ENCODE assay signal across 15 cellular contexts in genomic region chr2:215772634-215773563, GRCh38.
DNase-seq lines count a peak whose midpoint lies in the region; ATAC-seq and TF ChIP-seq lines count a peak whose summit lies in the region.
"Had no signal": no experiment of that assay in that cellular context is flagged by ENCODE, and none has a peak within 500 bp of the region (broad histone marks: within the 10 kb centered on the region; RNA-seq: fewer than 3 reads in every experiment).

No MANE protein-coding gene starts in this region.

- no peak overlapping the region for H3K27ac ChIP-seq in mesendoderm (ENCODE audit: low read depth, low read length)
- H3K27ac ChIP-seq in tibial artery, result peak overlapping the region; percentile 20 to 55
- H3K27ac ChIP-seq: RWPE1 had no signal

- peaks cover 14% of the 10 kb centered on the region for H3K4me1 Mint-ChIP-seq in activated T-cell treated with anti-CD3 and anti-CD28 coated beads, Interleukin-2, amount 50 U/mL, for 72 hours (ENCODE audit: low read depth)
- H3K4me1 Mint-ChIP-seq: stimulated activated naive B cell treated with anti-CD40 and anti-IgM and Interleukin-4, amounts not matched to agents 10 μg/mL and 1 μg/mL and 100 μg/mL, for 72 hours had no signal

- H3K4me3 ChIP-seq in astrocyte of the spinal cord (ENCODE audit: low read depth, low read length) (no peak overlapping the region), mesendoderm (ENCODE audit: low read length) (no peak overlapping the region), tibial artery (no peak overlapping the region)

- no peaks in the 10 kb centered on the region for H3K27me3 ChIP-seq in mesendoderm (ENCODE audit: insufficient read depth, low read length, poor library complexity)
- H3K27me3 ChIP-seq in tibial artery, result no peaks in the 10 kb centered on the region

- no peak overlapping the region for H2BK15ac ChIP-seq in mesendoderm (replicated peaks; ENCODE audit: low read depth)

- H3K4ac ChIP-seq in mesendoderm (ENCODE audit: low read depth, low read length), result no peak overlapping the region

- no peak overlapping the region for H3K4me3 Mint-ChIP-seq in activated T-cell treated with anti-CD3 and anti-CD28 coated beads, Interleukin-2, amount 50 U/mL, for 72 hours
- H3K4me3 Mint-ChIP-seq: stimulated activated naive B cell treated with anti-CD40 and anti-IgM and Interleukin-4, amounts not matched to agents 10 μg/mL and 1 μg/mL and 100 μg/mL, for 72 hours had no signal

- H4K8ac ChIP-seq in mesendoderm (ENCODE audit: low read depth, low read length), result no peak overlapping the region

- in situ Hi-C loops in astrocyte of the spinal cord (cut with HindIII; ENCODE audit: low sequenced_read_pairs), result no loop called here

- peak overlapping the region; percentile 76 for H2AK5ac ChIP-seq in mesendoderm (ENCODE audit: low read length)

- peak overlapping the region; percentile 85 for H3K18ac ChIP-seq in mesendoderm (ENCODE audit: low read length)

- no peaks in the 10 kb centered on the region for H3K79me2 ChIP-seq in mesendoderm (ENCODE audit: control insufficient read depth, insufficient read depth, low read length)

- no peak overlapping the region for H3K23ac ChIP-seq in mesendoderm (ENCODE audit: low read length)

- H3K9me3 Mint-ChIP-seq in activated T-cell treated with anti-CD3 and anti-CD28 coated beads, Interleukin-2, amount 50 U/mL, for 72 hours, result no peaks in the 10 kb centered on the region
- H3K9me3 Mint-ChIP-seq: stimulated activated naive B cell treated with anti-CD40 and anti-IgM and Interleukin-4, amounts not matched to agents 10 μg/mL and 1 μg/mL and 100 μg/mL, for 72 hours had no signal

- H3K9ac ChIP-seq in mesendoderm (ENCODE audit: low read length), result no peak overlapping the region

- peak overlapping the region; percentile 74 for H3K56ac ChIP-seq in mesendoderm (ENCODE audit: low read length)

- H3K36me3 Mint-ChIP-seq in activated T-cell treated with anti-CD3 and anti-CD28 coated beads, Interleukin-2, amount 50 U/mL, for 72 hours (ENCODE audit: insufficient read depth in 2 of 2), result peaks cover 0 to 2% of the 10 kb centered on the region in 2 donors
- H3K36me3 Mint-ChIP-seq: stimulated activated naive B cell treated with anti-CD40 and anti-IgM and Interleukin-4, amounts not matched to agents 10 μg/mL and 1 μg/mL and 100 μg/mL, for 72 hours had no signal

- intact Hi-C loops in tibial artery (cut with DNase I; ENCODE audit: low total_unique reads), result no loop called here

- no CpG with 5 or more reads among the region's 5 CpGs for WGBS in mesendoderm (ENCODE audit: extremely low coverage, insufficient coverage, low lambda C conversion rate)

- H3K4me1 ChIP-seq in mesendoderm (ENCODE audit: control insufficient read depth, low read depth, low read length) (peaks cover 11% of the 10 kb centered on the region), tibial artery (peaks cover 0 to 41% (median 20%) of the 10 kb centered on the region in 4 donors)

- H3K36me3 ChIP-seq in mesendoderm (ENCODE audit: control insufficient read depth, insufficient read depth, low read length) (no peaks in the 10 kb centered on the region), tibial artery (no peaks in the 10 kb centered on the region)

- H4K5ac ChIP-seq in mesendoderm (ENCODE audit: low read length), result peak overlapping the region; percentile 59

- no peak for DNase-seq in activated T-cell treated with anti-CD3 and anti-CD28 coated beads, Interleukin-2, amount 50 U/mL, for 72 hours
- no peak for DNase-seq in activated T-cell treated with anti-CD3 and anti-CD28 coated beads, Interleukin-2, amount 50 U/mL, for 1 hour
- DNase-seq in astrocyte of the spinal cord (ENCODE audit: low read depth, low spot score) (peak; percentile 51), mesendoderm (peak; percentile 59), tibial artery (no peak), hepatic stellate cell (ENCODE audit: low spot score) (no peak)
- DNase-seq in activated naive CD4-positive, alpha-beta T cell treated with Interleukin-2 at 50 U/mL for 16 hours, result no peak
- DNase-seq: 8988T; activated CD4-positive, alpha-beta T cell treated with anti-CD3 and anti-CD28 coated beads, Interleukin-2, amount 50 U/mL, for 1 hour; NCI-H2029 treated with DMSO at 0.1 percent for 48 hours; NCI-H748 treated with DMSO at 0.1 percent for 48 hours; stimulated activated naive B cell treated with anti-CD40 and anti-IgM and Interleukin-4, amounts not matched to agents 10 μg/mL and 1 μg/mL and 100 μg/mL, for 72 hours; T-helper 2 cell had no signal

- no peak overlapping the region for H3K4me2 ChIP-seq in mesendoderm (ENCODE audit: low read length)

- peak overlapping the region; percentile 93 for H2BK5ac ChIP-seq in mesendoderm (ENCODE audit: low read length)

- H3K9me3 ChIP-seq in tibial artery, result no peaks in the 10 kb centered on the region

- TF ChIP-seq CTCF in astrocyte of the spinal cord (IDR thresholded peaks at IDR 0.05; ENCODE audit: low read depth, low read length) (no peak), tibial artery (IDR thresholded peaks at IDR 0.05) (no peak)

- no peaks in the 10 kb centered on the region for H3K79me1 ChIP-seq in mesendoderm (ENCODE audit: low read length)

- peak overlapping the region; percentile 66 for H3K27ac Mint-ChIP-seq in activated T-cell treated with anti-CD3 and anti-CD28 coated beads, Interleukin-2, amount 50 U/mL, for 72 hours
- H3K27ac Mint-ChIP-seq: stimulated activated naive B cell treated with anti-CD40 and anti-IgM and Interleukin-4, amounts not matched to agents 10 μg/mL and 1 μg/mL and 100 μg/mL, for 72 hours had no signal

- H3K27me3 Mint-ChIP-seq in activated T-cell treated with anti-CD3 and anti-CD28 coated beads, Interleukin-2, amount 50 U/mL, for 72 hours (ENCODE audit: low read depth), result peaks cover 40% of the 10 kb centered on the region

- no peak for ATAC-seq in activated T-cell treated with anti-CD3 and anti-CD28 coated beads, Interleukin-2, amount 50 U/mL, for 72 hours (replicated peaks in 1 of 2)
- no peak for ATAC-seq in GM18520 (IDR thresholded peaks at IDR 0.05; ENCODE audit: unreplicated experiment)

- H2BK120ac ChIP-seq in mesendoderm (ENCODE audit: low read depth, low read length), result peak overlapping the region; percentile 97

Comparison
In these comparisons a context has a peak if more than half of its experiments do, and no peak if none do; other contexts are left out.
1. DNase-seq: peak in astrocyte of the spinal cord (single experiment) and mesendoderm (single experiment); none in activated T-cell treated with anti-CD3 and anti-CD28 coated beads, Interleukin-2, amount 50 U/mL, for 72 hours (0 of 2), activated T-cell treated with anti-CD3 and anti-CD28 coated beads, Interleukin-2, amount 50 U/mL, for 1 hour (single experiment), tibial artery (0 of 2), activated naive CD4-positive, alpha-beta T cell treated with Interleukin-2 at 50 U/mL for 16 hours (single experiment) and hepatic stellate cell (single experiment).